In the genomic region with DNA sequence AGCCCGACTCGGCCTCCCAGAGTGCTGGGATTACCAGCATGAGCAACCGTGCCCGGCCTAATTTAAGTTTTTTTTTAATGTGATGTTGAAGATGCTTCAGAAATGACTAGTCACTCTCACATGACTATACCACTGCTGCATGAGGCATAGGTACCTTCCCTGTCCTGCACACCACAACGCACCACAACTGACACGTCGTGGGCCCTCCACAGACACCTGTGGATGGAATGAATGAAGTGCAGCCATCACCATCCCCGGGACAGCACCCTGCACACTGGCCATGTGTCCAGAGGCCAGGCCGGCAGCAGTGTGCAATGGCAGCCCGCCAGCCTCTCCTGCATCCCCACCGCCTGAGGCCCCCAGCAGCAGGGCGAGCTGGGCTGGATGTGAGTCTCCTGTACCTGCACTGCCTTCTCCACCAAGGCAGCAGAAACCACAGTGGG, we compare ENCODE assay signal across 9 cellular contexts. TPM values are rescaled to one million over a fixed set of nuclear protein-coding genes. Genes with fewer than 3 reads are reported as not detected.
DNase-seq lines count a peak whose midpoint lies in the region; ATAC-seq and TF ChIP-seq lines count a peak whose summit lies in the region.
"Had no signal": no experiment of that assay in that cellular context is flagged by ENCODE, and none has a peak within 500 bp of the region (broad histone marks: within the 10 kb centered on the region; RNA-seq: fewer than 3 reads in every experiment).

No MANE protein-coding gene starts in this region.

- no peak for TF ChIP-seq POLR2A in upper lobe of left lung (IDR thresholded peaks at IDR 0.05)
- no peak for TF ChIP-seq POLR2A in spleen (IDR thresholded peaks at IDR 0.05)

- TF ChIP-seq EP300 in upper lobe of left lung (IDR thresholded peaks at IDR 0.05) = no peak

- DNase-seq in natural killer cell treated with Interleukin-12 subunit alpha and Interleukin-12 subunit beta and Interleukin-15 and Interleukin-18, amount 100 ng/mL, for 72 hours (ENCODE audit: low spot score) = no peak
- DNase-seq in posterior cingulate gyrus (no peak), upper lobe of left lung (no peak), spleen (no peak), neural progenitor cell (ENCODE audit: low spot score) (no peak)
- DNase-seq: NCI-H1092 treated with DMSO at 0.1 percent for 48 hours had no signal

- H3K4me3 Mint-ChIP-seq in natural killer cell treated with Interleukin-12 subunit alpha and Interleukin-12 subunit beta and Interleukin-15 and Interleukin-18, amount 100 ng/mL, for 72 hours = peak overlapping the region; percentile 11
- no peak overlapping the region for H3K4me3 Mint-ChIP-seq in neural progenitor cell

- H3K9me3 ChIP-seq in upper lobe of left lung (no peaks in the 10 kb centered on the region), spleen (no peaks in the 10 kb centered on the region), neural progenitor cell (ENCODE audit: low read depth) (no peaks in the 10 kb centered on the region)

- H3K4me1 Mint-ChIP-seq in natural killer cell treated with Interleukin-12 subunit alpha and Interleukin-12 subunit beta and Interleukin-15 and Interleukin-18, amount 100 ng/mL, for 72 hours (ENCODE audit: low read depth in 2 of 2) = peaks cover 67 to 71% of the 10 kb centered on the region in 2 donors
- H3K4me1 Mint-ChIP-seq in neural progenitor cell = peaks cover 14% of the 10 kb centered on the region

- H3K27me3 ChIP-seq in upper lobe of left lung (no peaks in the 10 kb centered on the region), spleen (replicated peaks in 1 of 7) (no peaks in the 10 kb centered on the region), neural progenitor cell (no peaks in the 10 kb centered on the region)

- H3K27ac Mint-ChIP-seq in natural killer cell treated with Interleukin-12 subunit alpha and Interleukin-12 subunit beta and Interleukin-15 and Interleukin-18, amount 100 ng/mL, for 72 hours = peak overlapping the region; percentile 32 to 80
- no peak overlapping the region for H3K27ac Mint-ChIP-seq in neural progenitor cell

- peaks cover 0 to 46% (median 12%) of the 10 kb centered on the region in 4 donors for H3K36me3 ChIP-seq in upper lobe of left lung
- H3K36me3 ChIP-seq in spleen = peaks cover 0 to 96% (median 50%) of the 10 kb centered on the region in 6 donors
- no peaks in the 10 kb centered on the region for H3K36me3 ChIP-seq in neural progenitor cell

- 77 to 92% methylated on average over 7 to 12 of the region's 12 CpGs for WGBS in upper lobe of left lung, 2 donors
- 61 to 84% (median 67%) methylated on average over 8 to 12 of the region's 12 CpGs for WGBS in spleen, 5 donors

- intact Hi-C loops in posterior cingulate gyrus (cut with DNase I) = no loop called here
- intact Hi-C loops in spleen (cut with DNase I; ENCODE audit: low total_unique reads) = no loop called here

- peaks cover 23% of the 10 kb centered on the region for H3K36me3 Mint-ChIP-seq in natural killer cell treated with Interleukin-12 subunit alpha and Interleukin-12 subunit beta and Interleukin-15 and Interleukin-18, amount 100 ng/mL, for 72 hours
- peaks cover 12% of the 10 kb centered on the region for H3K36me3 Mint-ChIP-seq in neural progenitor cell

- H3K27me3 Mint-ChIP-seq in natural killer cell treated with Interleukin-12 subunit alpha and Interleukin-12 subunit beta and Interleukin-15 and Interleukin-18, amount 100 ng/mL, for 72 hours = no peaks in the 10 kb centered on the region
- H3K27me3 Mint-ChIP-seq in neural progenitor cell (ENCODE audit: insufficient read depth, low read depth) = peaks cover 3% of the 10 kb centered on the region

- no peak overlapping the region for H3K9ac ChIP-seq in neural progenitor cell

- peaks cover 10% of the 10 kb centered on the region for H3K79me2 ChIP-seq in neural progenitor cell (ENCODE audit: low read depth)

- H3K4me3 ChIP-seq in upper lobe of left lung (no peak overlapping the region), spleen (no peak overlapping the region), neural progenitor cell (no peak overlapping the region)

- H2AFZ ChIP-seq in neural progenitor cell (replicated peaks) = no peak overlapping the region

- peaks cover 28% of the 10 kb centered on the region for H4K20me1 ChIP-seq in neural progenitor cell (ENCODE audit: low read depth)

- H3F3A ChIP-seq in neural progenitor cell (ENCODE audit: low read depth) = no peaks in the 10 kb centered on the region

- TF ChIP-seq CTCF in upper lobe of left lung (IDR thresholded peaks at IDR 0.05) = no peak
- TF ChIP-seq CTCF in spleen (IDR thresholded peaks at IDR 0.05 in 8 of 11, conservative IDR thresholded peaks at IDR 0.05 in 3 of 11) = no peak
- TF ChIP-seq CTCF in neural progenitor cell (IDR thresholded peaks at IDR 0.05) = no peak

- H3K27ac ChIP-seq in upper lobe of left lung (peak overlapping the region in 1 of 4 donors; percentile 17), spleen (peak overlapping the region in 4 of 8 donors; percentile 57 to 79 (median 71)), neural progenitor cell (no peak overlapping the region)

- no peaks in the 10 kb centered on the region for H3K9me3 Mint-ChIP-seq in natural killer cell treated with Interleukin-12 subunit alpha and Interleukin-12 subunit beta and Interleukin-15 and Interleukin-18, amount 100 ng/mL, for 72 hours
- H3K9me3 Mint-ChIP-seq in neural progenitor cell = no peaks in the 10 kb centered on the region

- peaks cover 0 to 10% (median 6%) of the 10 kb centered on the region in 4 donors for H3K4me1 ChIP-seq in upper lobe of left lung
- peaks cover 11 to 63% (median 38%) of the 10 kb centered on the region in 6 donors for H3K4me1 ChIP-seq in spleen
- H3K4me1 ChIP-seq in neural progenitor cell = peaks cover 10% of the 10 kb centered on the region

- peak; percentile 91 for ATAC-seq in GM18520 (IDR thresholded peaks at IDR 0.05; ENCODE audit: unreplicated experiment)
- peak; percentile 75 for ATAC-seq in GM21723 (IDR thresholded peaks at IDR 0.05; ENCODE audit: unreplicated experiment)
- peak; percentile 61 for ATAC-seq in HG03558 (IDR thresholded peaks at IDR 0.05; ENCODE audit: extremely low read depth, unreplicated experiment)
- peak; percentile 67 to 92 for ATAC-seq in natural killer cell treated with Interleukin-12 subunit alpha and Interleukin-12 subunit beta and Interleukin-15 and Interleukin-18, amount 100 ng/mL, for 72 hours
- ATAC-seq in upper lobe of left lung (ENCODE audit: low FRiP score in 2 of 2) = no peak

- no peak overlapping the region for H3K4me2 ChIP-seq in neural progenitor cell

RNA-seq across cellular contexts. Expression of a gene that starts 55.1 kb away (rescaled TPM):
- total RNA-seq in natural killer cell treated with Interleukin-12 subunit alpha and Interleukin-12 subunit beta and Interleukin-15 and Interleukin-18, amount 100 ng/mL, for 72 hours = 100 to 1,000 TPM; 204 to 244 TPM
- total RNA-seq in upper lobe of left lung (10 to 100 TPM; 27.2 to 67.6 (median 45.0) TPM), spleen (100 to 1,000 TPM; 130 to 168 (median 148) TPM), neural progenitor cell (ENCODE audit: low replicate concordance) (46.6 and 55.9 TPM in 2 replicates)
- polyA plus RNA-seq in spleen = 100 to 1,000 TPM in 1 of 3 donors, 10 to 100 TPM in 2; 60.3 to 101 (median 65.3) TPM

Comparison
In these comparisons a context has a peak if more than half of its experiments do, and no peak if none do; other contexts are left out.
1. ATAC-seq: peak in GM18520 (single experiment), GM21723 (single experiment), HG03558 (single experiment) and natural killer cell treated with Interleukin-12 subunit alpha and Interleukin-12 subunit beta and Interleukin-15 and Interleukin-18, amount 100 ng/mL, for 72 hours (2 of 2); none in upper lobe of left lung (0 of 2).